In genomic region chr5:179866241-179867078, GRCh38 we compare ENCODE assay signal across 9 cellular contexts. TPM values are rescaled to one million over a fixed set of nuclear protein-coding genes. Genes with fewer than 3 reads are reported as not detected.
DNase-seq lines count a peak whose midpoint lies in the region; ATAC-seq and TF ChIP-seq lines count a peak whose summit lies in the region.
"Had no signal": no experiment of that assay in that cellular context is flagged by ENCODE, and none has a peak within 500 bp of the region (broad histone marks: within the 10 kb centered on the region; RNA-seq: fewer than 3 reads in every experiment).

No MANE protein-coding gene starts in this region.

- no peaks in the 10 kb centered on the region for H3K27me3 Mint-ChIP-seq in activated CD4-positive, alpha-beta T cell treated with anti-CD3 and anti-CD28 coated beads, Interleukin-2, amount 10 ng/mL, durations not matched to agents 24 days and 14 days

- peak overlapping the region; percentile 63 for H3K27ac ChIP-seq in OCI-LY1 (ENCODE audit: low read depth, low read length, poor library complexity, severe bottlenecking)
- H3K27ac ChIP-seq in lower lobe of right lung, result no peak overlapping the region

- intact Hi-C loops in activated CD4-positive, alpha-beta T cell treated with anti-CD3 and anti-CD28 coated beads, Interleukin-2, amount 10 ng/mL, durations not matched to agents 24 days and 14 days (cut with micrococcal nuclease), result no loop called here
- intact Hi-C loops in lower lobe of right lung (cut with DNase I), result no loop called here

- DNase-seq in activated CD4-positive, alpha-beta T cell treated with anti-CD3 and anti-CD28 coated beads, Interleukin-2, amount 10 ng/mL, durations not matched to agents 24 days and 14 days, result peak; percentile 64
- no peak for DNase-seq in activated CD4-positive, alpha-beta T cell treated with anti-CD3 and anti-CD28 coated beads for 4 hours
- DNase-seq in dermis blood vessel endothelial cell (peak; percentile 27), lower lobe of right lung (no peak)
- peak in 2 of 3 donors; percentile 6 to 27 for DNase-seq in stimulated activated CD4-positive, alpha-beta T cell treated with anti-CD3 and anti-CD28 coated beads, TNF-alpha, amount 100 ng/mL, for 48 hours (ENCODE audit: low read depth in 3 of 3)
- DNase-seq: NCI-H82 had no signal

- peak; percentile 50; the same call in 1 of the 2 replicates for TF ChIP-seq CTCF in OCI-LY1 (IDR thresholded peaks at IDR 0.05; ENCODE audit: low read length)
- no peak for TF ChIP-seq CTCF in lower lobe of right lung (IDR thresholded peaks at IDR 0.05)

- no peaks in the 10 kb centered on the region for H3K9me2 ChIP-seq in OCI-LY1 (ENCODE audit: low read depth, low read length)

- no peak for ATAC-seq in HG03469 (IDR thresholded peaks at IDR 0.05; ENCODE audit: unreplicated experiment)
- no peak for ATAC-seq in HG02763 (IDR thresholded peaks at IDR 0.05; ENCODE audit: unreplicated experiment)
- no peak for ATAC-seq in lower lobe of right lung

- peaks cover 9% of the 10 kb centered on the region for H3K4me1 ChIP-seq in OCI-LY1 (ENCODE audit: insufficient read depth, low read length, severe bottlenecking)
- H3K4me1 ChIP-seq in lower lobe of right lung, result no peaks in the 10 kb centered on the region

- H3K27me3 ChIP-seq in OCI-LY1 (ENCODE audit: insufficient read depth, low read length) (no peaks in the 10 kb centered on the region), lower lobe of right lung (ENCODE audit: low read depth) (no peaks in the 10 kb centered on the region)

- H3F3A ChIP-seq in OCI-LY1 (ENCODE audit: insufficient read depth, low read length), result no peaks in the 10 kb centered on the region; the same call in 1 of the 2 replicates

- H3K4me3 Mint-ChIP-seq in activated CD4-positive, alpha-beta T cell treated with anti-CD3 and anti-CD28 coated beads, Interleukin-2, amount 10 ng/mL, durations not matched to agents 24 days and 14 days, result no peak overlapping the region

- H3K9me3 ChIP-seq in OCI-LY1 (ENCODE audit: low read length) (no peaks in the 10 kb centered on the region), lower lobe of right lung (peaks cover 6% of the 10 kb centered on the region)

- H3K36me3 ChIP-seq in OCI-LY1 (ENCODE audit: insufficient read depth, low read length) (peaks cover 67% of the 10 kb centered on the region), lower lobe of right lung (peaks cover 79% of the 10 kb centered on the region)

- H2AFZ ChIP-seq in OCI-LY1 (ENCODE audit: low read length), result no peak overlapping the region

- H3K4me2 ChIP-seq in OCI-LY1 (ENCODE audit: low read length), result no peak overlapping the region

- no peaks in the 10 kb centered on the region for H3K9me3 Mint-ChIP-seq in activated CD4-positive, alpha-beta T cell treated with anti-CD3 and anti-CD28 coated beads, Interleukin-2, amount 10 ng/mL, durations not matched to agents 24 days and 14 days

- peaks cover 2% of the 10 kb centered on the region for H3K4me1 Mint-ChIP-seq in activated CD4-positive, alpha-beta T cell treated with anti-CD3 and anti-CD28 coated beads, Interleukin-2, amount 10 ng/mL, durations not matched to agents 24 days and 14 days

- no peaks in the 10 kb centered on the region for H3K79me2 ChIP-seq in OCI-LY1 (ENCODE audit: insufficient read depth, low read length)

- no peak overlapping the region for H3K27ac Mint-ChIP-seq in activated CD4-positive, alpha-beta T cell treated with anti-CD3 and anti-CD28 coated beads, Interleukin-2, amount 10 ng/mL, durations not matched to agents 24 days and 14 days

- H3K9ac ChIP-seq in OCI-LY1 (ENCODE audit: low read length), result no peak overlapping the region

- H3K4me3 ChIP-seq in OCI-LY1 (ENCODE audit: low read depth, low read length, poor library complexity, severe bottlenecking) (no peak overlapping the region), lower lobe of right lung (no peak overlapping the region)

- no peaks in the 10 kb centered on the region for H4K20me1 ChIP-seq in OCI-LY1 (ENCODE audit: insufficient read depth, low read length)

- peaks cover 42% of the 10 kb centered on the region for H3K36me3 Mint-ChIP-seq in activated CD4-positive, alpha-beta T cell treated with anti-CD3 and anti-CD28 coated beads, Interleukin-2, amount 10 ng/mL, durations not matched to agents 24 days and 14 days (ENCODE audit: low read depth)

RNA-seq across cellular contexts. Expression of gene MRNIP, which starts 7.8 kb away (rescaled TPM):
- 27.6 and 27.8 TPM in 2 replicates for total RNA-seq in activated CD4-positive, alpha-beta T cell treated with anti-CD3 and anti-CD28 coated beads, Interleukin-2, amount 10 ng/mL, durations not matched to agents 24 days and 14 days
- total RNA-seq in dermis blood vessel endothelial cell (8.2 and 11.9 TPM in 2 replicates), lower lobe of right lung (25.0 TPM)

RNA-seq across cellular contexts. Expression of gene TBC1D9B, which starts 41.2 kb away (rescaled TPM):
- total RNA-seq in activated CD4-positive, alpha-beta T cell treated with anti-CD3 and anti-CD28 coated beads, Interleukin-2, amount 10 ng/mL, durations not matched to agents 24 days and 14 days, result 129 and 138 TPM in 2 replicates
- 64.2 and 97.8 TPM in 2 replicates for total RNA-seq in dermis blood vessel endothelial cell
- total RNA-seq in lower lobe of right lung, result 94.0 TPM

RNA-seq across cellular contexts. Expression of gene SQSTM1, which starts 45.8 kb away (rescaled TPM):
- total RNA-seq in activated CD4-positive, alpha-beta T cell treated with anti-CD3 and anti-CD28 coated beads, Interleukin-2, amount 10 ng/mL, durations not matched to agents 24 days and 14 days, result 177 and 183 TPM in 2 replicates
- total RNA-seq in dermis blood vessel endothelial cell (644 and 1,006 TPM in 2 replicates), lower lobe of right lung (450 TPM)

RNA-seq across cellular contexts. Expression of gene MGAT4B, which starts 59.8 kb away (rescaled TPM):
- total RNA-seq in activated CD4-positive, alpha-beta T cell treated with anti-CD3 and anti-CD28 coated beads, Interleukin-2, amount 10 ng/mL, durations not matched to agents 24 days and 14 days, result 126 and 134 TPM in 2 replicates
- 229 and 248 TPM in 2 replicates for total RNA-seq in dermis blood vessel endothelial cell
- total RNA-seq in lower lobe of right lung, result 105 TPM

Comparison
In these comparisons a context has a peak if more than half of its experiments do, and no peak if none do; other contexts are left out.
1. DNase-seq: peak in activated CD4-positive, alpha-beta T cell treated with anti-CD3 and anti-CD28 coated beads, Interleukin-2, amount 10 ng/mL, durations not matched to agents 24 days and 14 days (single experiment), dermis blood vessel endothelial cell (single experiment) and stimulated activated CD4-positive, alpha-beta T cell treated with anti-CD3 and anti-CD28 coated beads, TNF-alpha, amount 100 ng/mL, for 48 hours (2 of 3); none in activated CD4-positive, alpha-beta T cell treated with anti-CD3 and anti-CD28 coated beads for 4 hours (0 of 2) and lower lobe of right lung (single experiment).